In the genomic region with DNA sequence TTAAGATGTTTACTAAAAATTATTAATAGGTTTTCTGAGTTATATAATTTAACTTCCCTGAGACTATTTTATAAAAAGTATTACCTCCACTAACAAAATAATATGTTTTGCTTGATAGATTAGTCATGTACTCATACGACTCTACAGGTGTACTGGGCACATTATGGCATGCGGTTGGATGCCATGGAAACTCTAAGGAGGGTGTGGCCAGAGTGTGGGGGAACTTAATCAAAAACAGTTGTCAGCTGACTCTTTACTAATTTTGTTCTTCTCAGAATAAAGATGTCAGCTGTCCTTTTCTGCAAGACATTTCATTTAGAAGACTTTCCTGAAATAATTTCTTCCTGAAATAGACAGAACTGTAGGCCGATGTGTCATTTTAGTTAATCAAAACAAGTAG, we compare ENCODE assay signal across 1 cellular context.
TF ChIP-seq lines count a peak whose summit lies in the region.

No MANE protein-coding gene starts in this region.

TF ChIP-seq in SK-N-SH treated with all-trans-retinoic acid at 6 μM for 48 hours, 23 proteins besides CTCF, POLR2A, EP300 and RAD21 (continued from another document):
- TF ChIP-seq RARB (CRISPR knock-in tag; IDR thresholded peaks at IDR 0.05), result no peak
- no peak for TF ChIP-seq PPARA (CRISPR knock-in tag; IDR thresholded peaks at IDR 0.05; ENCODE audit: borderline replicate concordance)
- TF ChIP-seq ZFP3 (CRISPR knock-in tag; IDR thresholded peaks at IDR 0.05), result no peak
- no peak for TF ChIP-seq POU6F1 (CRISPR knock-in tag; IDR thresholded peaks at IDR 0.05; ENCODE audit: borderline replicate concordance, low read depth)
- TF ChIP-seq CSDC2 (CRISPR knock-in tag; IDR thresholded peaks at IDR 0.05), result no peak
- no peak for TF ChIP-seq ZNF70 (CRISPR knock-in tag; IDR thresholded peaks at IDR 0.05)
- TF ChIP-seq ISL1 (CRISPR knock-in tag; IDR thresholded peaks at IDR 0.05), result no peak
- TF ChIP-seq GLIS3 (CRISPR knock-in tag; IDR thresholded peaks at IDR 0.05), result no peak
- TF ChIP-seq ZC3H10 (CRISPR knock-in tag; IDR thresholded peaks at IDR 0.05), result no peak
